10 cellular contexts compared by ENCODE assay signal in the genomic region with DNA sequence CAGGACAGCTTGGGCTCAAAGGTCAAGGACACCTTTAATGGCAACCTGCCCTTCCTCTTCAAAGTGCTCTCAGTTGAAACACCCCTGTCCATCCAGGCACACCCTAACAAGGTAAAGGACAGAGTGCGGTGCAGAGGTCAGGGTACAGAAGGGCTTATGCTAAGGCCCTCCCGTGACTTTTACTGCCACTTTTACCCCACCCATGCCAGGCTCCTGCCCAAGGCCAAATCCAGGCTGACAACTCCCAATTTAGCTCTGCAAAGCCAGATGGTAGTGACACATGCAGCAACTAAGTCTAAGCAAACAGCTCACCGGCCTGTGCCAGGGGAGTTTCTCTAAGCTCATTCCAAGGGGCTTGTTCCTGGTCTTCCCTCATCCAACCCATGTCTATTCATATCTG. TPM values are rescaled to one million over a fixed set of nuclear protein-coding genes. Genes with fewer than 3 reads are reported as not detected.
DNase-seq lines count a peak whose midpoint lies in the region; ATAC-seq and TF ChIP-seq lines count a peak whose summit lies in the region.
"Had no signal": no experiment of that assay in that cellular context is flagged by ENCODE, and none has a peak within 500 bp of the region (broad histone marks: within the 10 kb centered on the region; RNA-seq: fewer than 3 reads in every experiment).

No MANE protein-coding gene starts in this region.

- ATAC-seq in esophagus mucosa (peak; percentile 56), HG03378 (IDR thresholded peaks at IDR 0.05; ENCODE audit: unreplicated experiment) (no peak)

- H3K4me1 Mint-ChIP-seq in Calu3 (ENCODE audit: low read depth, unreplicated experiment): peaks cover 47% of the 10 kb centered on the region

- no peak for TF ChIP-seq EP300 in neural cell (conservative IDR thresholded peaks at IDR 0.05; ENCODE audit: poor library complexity, severe bottlenecking)

- TF ChIP-seq CTCF in Calu3 (IDR thresholded peaks at IDR 0.05; ENCODE audit: unreplicated experiment) (no peak), PC-9 (conservative IDR thresholded peaks at IDR 0.05) (no peak), neural cell (IDR thresholded peaks at IDR 0.05; ENCODE audit: poor library complexity, severe bottlenecking) (no peak), coronary artery (IDR thresholded peaks at IDR 0.05) (no peak)

- H3K9me2 ChIP-seq in PC-9 (ENCODE audit: insufficient read depth) (no peaks in the 10 kb centered on the region), neural cell (ENCODE audit: insufficient read depth, low read length) (no peaks in the 10 kb centered on the region)

- H3K27ac Mint-ChIP-seq in Calu3 (ENCODE audit: unreplicated experiment): peak overlapping the region; percentile 27
- H3K27ac Mint-ChIP-seq: endodermal cell had no signal

- H3K9me3 Mint-ChIP-seq in Calu3 (ENCODE audit: low read depth, unreplicated experiment): no peaks in the 10 kb centered on the region

- peaks cover 29% of the 10 kb centered on the region for H3K4me1 ChIP-seq in PC-9 (replicated peaks; ENCODE audit: insufficient read depth)

- H4K20me1 ChIP-seq in PC-9 (ENCODE audit: insufficient read depth) (no peaks in the 10 kb centered on the region), neural cell (ENCODE audit: insufficient read depth) (no peaks in the 10 kb centered on the region)

- POLR2A ChIA-PET in PC-9 (lab: Charles Lee; ENCODE audit: unreplicated experiment): no interaction called here

- CTCF ChIA-PET in Calu3 (lab: Charles Lee): interaction anchor here (2.1 kb wide), 1 partner anchor 10 kb away, joined by 24 read pairs; no protein-coding TSS in a partner anchor
- CTCF ChIA-PET in PC-9 (lab: Charles Lee): interaction anchor here (1.6 kb wide), 1 partner anchor 10 kb away, joined by 11 read pairs; no protein-coding TSS in a partner anchor

- H3K36me3 ChIP-seq in PC-9 (ENCODE audit: low read depth) (no peaks in the 10 kb centered on the region), neural cell (ENCODE audit: insufficient read depth, low read length) (peaks cover 5% of the 10 kb centered on the region)

- H3K27me3 Mint-ChIP-seq in Calu3 (ENCODE audit: unreplicated experiment): no peaks in the 10 kb centered on the region

- no TSS peak for BruUV-seq in Calu3 (replicated peaks; lab: Mats Ljungman, UMichigan)
- BruUV-seq in PC-9 (replicated peaks; lab: Mats Ljungman, UMichigan): no TSS peak

- no peak overlapping the region for H3K9ac ChIP-seq in neural cell (ENCODE audit: low read length)

- H3K9me3 ChIP-seq in PC-9 (ENCODE audit: insufficient read depth, low read depth): no peaks in the 10 kb centered on the region
- H3K9me3 ChIP-seq in neural cell (ENCODE audit: low read length): no peaks in the 10 kb centered on the region

- no peak overlapping the region for H3K4me3 Mint-ChIP-seq in Calu3 (ENCODE audit: low read depth, unreplicated experiment)

- H3K4me2 ChIP-seq in PC-9: 0 out of 2 replicates have a peak overlapping the region, but pooled peaks have one; percentile 97
- no peak overlapping the region for H3K4me2 ChIP-seq in neural cell (ENCODE audit: low read length)

- peaks cover 14% of the 10 kb centered on the region for H3K79me2 ChIP-seq in PC-9 (ENCODE audit: low read depth)
- no peaks in the 10 kb centered on the region for H3K79me2 ChIP-seq in neural cell (replicated peaks; ENCODE audit: insufficient read depth, low read length)

- no peak for TF ChIP-seq RAD21 in neural cell (conservative IDR thresholded peaks at IDR 0.05)

- H3K4me3 ChIP-seq in PC-9 (no peak overlapping the region), neural cell (ENCODE audit: low read length) (peak overlapping the region; percentile 82), coronary artery (no peak overlapping the region)

- H3F3A ChIP-seq in PC-9 (ENCODE audit: insufficient read depth, low read depth) (no peaks in the 10 kb centered on the region; the same call in 1 of the 2 replicates), neural cell (ENCODE audit: insufficient read depth, low read length, poor library complexity, severe bottlenecking) (no peaks in the 10 kb centered on the region)

- peaks cover 46% of the 10 kb centered on the region for H3K36me3 Mint-ChIP-seq in Calu3 (ENCODE audit: insufficient read depth, unreplicated experiment)

- H3K27me3 ChIP-seq in PC-9 (ENCODE audit: insufficient read depth, low read depth): no peaks in the 10 kb centered on the region
- no peaks in the 10 kb centered on the region for H3K27me3 ChIP-seq in neural cell (ENCODE audit: insufficient read depth, low read depth, low read length)

- H3K27ac ChIP-seq in PC-9 (no peak overlapping the region), neural cell (ENCODE audit: low read length) (no peak overlapping the region), coronary artery (no peak overlapping the region)

- H2AFZ ChIP-seq in PC-9: no peak overlapping the region
- no peak overlapping the region for H2AFZ ChIP-seq in neural cell (ENCODE audit: low read depth, low read length)

- DNase-seq in Calu3: no peak
- no peak for DNase-seq in PC-9
- DNase-seq in coronary artery (ENCODE audit: low spot score): no peak
- DNase-seq in RPMI8226: no peak
- DNase-seq: endodermal cell, NCI-H446 treated with DMSO at 0.1 percent for 48 hours, SIG-M5 had no signal

- intact Hi-C loops in Calu3 (cut with micrococcal nuclease; ENCODE audit: unreplicated experiment): no loop called here
- intact Hi-C loops in PC-9 (cut with micrococcal nuclease; ENCODE audit: unreplicated experiment): no loop called here

TF ChIP-seq in neural cell, 6 proteins besides CTCF, POLR2A, EP300 and RAD21:
- TF ChIP-seq TAF1 (IDR thresholded peaks at IDR 0.05; ENCODE audit: low read depth) (no peak), MXI1 (conservative IDR thresholded peaks at IDR 0.05; ENCODE audit: poor library complexity, severe bottlenecking) (no peak), POLR2AphosphoS5 (IDR thresholded peaks at IDR 0.05) (no peak), SMC3 (conservative IDR thresholded peaks at IDR 0.05; ENCODE audit: poor library complexity) (no peak), EZH2 (IDR thresholded peaks at IDR 0.05; ENCODE audit: borderline replicate concordance, insufficient read depth, low read length, poor library complexity, severe bottlenecking) (no peak)
- TF ChIP-seq, protein P1, sequence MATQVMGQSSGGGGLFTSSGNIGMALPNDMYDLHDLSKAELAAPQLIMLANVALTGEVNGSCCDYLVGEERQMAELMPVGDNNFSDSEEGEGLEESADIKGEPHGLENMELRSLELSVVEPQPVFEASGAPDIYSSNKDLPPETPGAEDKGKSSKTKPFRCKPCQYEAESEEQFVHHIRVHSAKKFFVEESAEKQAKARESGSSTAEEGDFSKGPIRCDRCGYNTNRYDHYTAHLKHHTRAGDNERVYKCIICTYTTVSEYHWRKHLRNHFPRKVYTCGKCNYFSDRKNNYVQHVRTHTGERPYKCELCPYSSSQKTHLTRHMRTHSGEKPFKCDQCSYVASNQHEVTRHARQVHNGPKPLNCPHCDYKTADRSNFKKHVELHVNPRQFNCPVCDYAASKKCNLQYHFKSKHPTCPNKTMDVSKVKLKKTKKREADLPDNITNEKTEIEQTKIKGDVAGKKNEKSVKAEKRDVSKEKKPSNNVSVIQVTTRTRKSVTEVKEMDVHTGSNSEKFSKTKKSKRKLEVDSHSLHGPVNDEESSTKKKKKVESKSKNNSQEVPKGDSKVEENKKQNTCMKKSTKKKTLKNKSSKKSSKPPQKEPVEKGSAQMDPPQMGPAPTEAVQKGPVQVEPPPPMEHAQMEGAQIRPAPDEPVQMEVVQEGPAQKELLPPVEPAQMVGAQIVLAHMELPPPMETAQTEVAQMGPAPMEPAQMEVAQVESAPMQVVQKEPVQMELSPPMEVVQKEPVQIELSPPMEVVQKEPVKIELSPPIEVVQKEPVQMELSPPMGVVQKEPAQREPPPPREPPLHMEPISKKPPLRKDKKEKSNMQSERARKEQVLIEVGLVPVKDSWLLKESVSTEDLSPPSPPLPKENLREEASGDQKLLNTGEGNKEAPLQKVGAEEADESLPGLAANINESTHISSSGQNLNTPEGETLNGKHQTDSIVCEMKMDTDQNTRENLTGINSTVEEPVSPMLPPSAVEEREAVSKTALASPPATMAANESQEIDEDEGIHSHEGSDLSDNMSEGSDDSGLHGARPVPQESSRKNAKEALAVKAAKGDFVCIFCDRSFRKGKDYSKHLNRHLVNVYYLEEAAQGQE (IDR thresholded peaks at IDR 0.05; ENCODE audit: borderline replicate concordance): no peak
TF ChIP-seq in neural cell: peak in this region for 0.

RNA-seq across cellular contexts. Expression of a gene that starts 1.6 kb away (rescaled TPM):
- 63.3 and 76.1 TPM in 2 replicates for total RNA-seq in Calu3 (2022)
- 22.5 and 23.0 TPM in 2 replicates for total RNA-seq in PC-9 (2021)
- 28.2 TPM for total RNA-seq in esophagus mucosa
- 80.3 and 88.0 TPM in 2 replicates for polyA plus RNA-seq in neural cell
- polyA minus RNA-seq in neural cell: 45.4 and 57.7 TPM in 2 replicates

RNA-seq across cellular contexts. Expression of a gene that starts 15.2 kb away (rescaled TPM):
- 48.1 and 56.2 TPM in 2 replicates for total RNA-seq in Calu3 (2022)
- 41.8 and 45.5 TPM in 2 replicates for total RNA-seq in PC-9 (2021)
- total RNA-seq in esophagus mucosa: 62.5 TPM
- 250 and 293 TPM in 2 replicates for polyA plus RNA-seq in neural cell
- polyA minus RNA-seq in neural cell: 91.6 and 99.6 TPM in 2 replicates

RNA-seq across cellular contexts. Expression of a gene that starts 18.3 kb away (rescaled TPM):
- 114 and 115 TPM in 2 replicates for total RNA-seq in Calu3 (2022)
- total RNA-seq in PC-9 (2021): 84.6 and 87.4 TPM in 2 replicates
- 102 TPM for total RNA-seq in esophagus mucosa
- polyA plus RNA-seq in neural cell: 4.5 and 10.9 TPM in 2 replicates
- polyA minus RNA-seq in neural cell: 6.3 and 6.5 TPM in 2 replicates

RNA-seq across cellular contexts. Expression of a gene that starts 46.4 kb away (rescaled TPM):
- total RNA-seq in Calu3 (2022) (272 and 280 TPM in 2 replicates), PC-9 (2021) (177 and 247 TPM in 2 replicates), esophagus mucosa (229 TPM)
- 132 and 155 TPM in 2 replicates for polyA plus RNA-seq in neural cell
- polyA minus RNA-seq in neural cell: 45.0 and 62.0 TPM in 2 replicates

RNA-seq across cellular contexts. Expression of a gene that starts 48.5 kb away (rescaled TPM):
- 33.8 and 42.2 TPM in 2 replicates for total RNA-seq in Calu3 (2022)
- total RNA-seq in PC-9 (2021): 30.2 and 46.6 TPM in 2 replicates
- 43.3 TPM for total RNA-seq in esophagus mucosa
- 193 and 212 TPM in 2 replicates for polyA plus RNA-seq in neural cell
- polyA minus RNA-seq in neural cell: 61.4 and 66.0 TPM in 2 replicates
